1 cellular context compared by ENCODE assay signal in genomic region chr10:119219747-119220320, GRCh38.
TF ChIP-seq lines count a peak whose summit lies in the region.

No MANE protein-coding gene starts in this region.

TF ChIP-seq in HepG2, 621 proteins besides CTCF, POLR2A, EP300 and RAD21:
- TF ChIP-seq LCORL (IDR thresholded peaks at IDR 0.05) (no peak), LCORL (CRISPR knock-in tag; IDR thresholded peaks at IDR 0.05) (no peak), ZNF572 (CRISPR knock-in tag; IDR thresholded peaks at IDR 0.05) (no peak), WIZ (CRISPR knock-in tag; IDR thresholded peaks at IDR 0.05) (no peak), NFYC (CRISPR knock-in tag; IDR thresholded peaks at IDR 0.05) (no peak), NFKBIZ (CRISPR knock-in tag; IDR thresholded peaks at IDR 0.05) (no peak)
